ENCODE assay signal across 2 cellular contexts in the genomic region with DNA sequence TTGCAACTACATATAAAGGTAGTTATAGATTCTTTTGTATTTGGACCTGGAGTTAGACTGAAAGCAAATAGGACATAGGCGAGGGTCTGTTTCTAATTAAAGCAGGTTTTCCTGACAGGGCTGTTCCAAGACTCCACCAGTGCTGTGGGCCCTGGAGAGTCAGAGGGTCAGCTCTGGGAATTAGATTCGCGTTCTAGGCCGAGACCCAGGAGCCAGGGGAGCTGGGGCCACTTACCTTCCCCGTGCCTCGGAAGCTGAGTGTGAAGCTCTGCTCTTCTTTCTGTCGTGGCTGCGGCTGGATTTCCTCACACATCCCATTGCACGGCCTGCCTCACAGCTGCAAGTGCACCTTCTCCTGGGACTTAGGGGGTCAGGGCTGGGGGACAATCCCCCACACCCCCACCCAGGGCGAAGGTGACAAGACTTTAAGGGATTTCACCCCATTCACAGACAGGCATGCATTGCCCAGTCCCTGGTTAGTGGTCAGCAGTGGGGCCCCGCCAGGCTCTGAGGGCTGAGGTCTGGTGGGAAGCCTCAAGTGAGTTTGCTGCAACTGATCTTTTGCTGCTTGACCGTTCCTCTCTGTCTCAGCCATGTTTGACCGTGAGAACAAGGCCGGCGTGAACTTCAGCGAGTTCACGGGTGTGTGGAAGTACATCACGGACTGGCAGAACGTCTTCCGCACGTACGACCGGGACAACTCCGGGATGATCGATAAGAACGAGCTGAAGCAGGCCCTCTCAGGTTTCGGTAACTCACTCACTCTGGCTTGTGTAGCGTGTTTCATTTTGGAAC.
TF ChIP-seq lines count a peak whose summit lies in the region.

No MANE protein-coding gene starts in this region.

TF ChIP-seq in SK-N-SH, 30 proteins besides CTCF, POLR2A, EP300 and RAD21 (continued from another document):
- TF ChIP-seq NRF1 (IDR thresholded peaks at IDR 0.05; ENCODE audit: low read depth, low read length) (no peak), SMC3 (IDR thresholded peaks at IDR 0.05; ENCODE audit: low read depth, low read length) (no peak), RXRA (IDR thresholded peaks at IDR 0.05; ENCODE audit: borderline replicate concordance, low read depth) (no peak), RCOR1 (IDR thresholded peaks at IDR 0.05; ENCODE audit: low read length) (no peak)

TF ChIP-seq in SK-N-SH treated with all-trans-retinoic acid at 6 μM for 48 hours, 23 proteins besides CTCF, POLR2A, EP300 and RAD21 (continued from another document):
- no peak for TF ChIP-seq ZNF565 (CRISPR knock-in tag; conservative IDR thresholded peaks at IDR 0.05; ENCODE audit: low read depth)
- no peak for TF ChIP-seq ZC3H10 (CRISPR knock-in tag; IDR thresholded peaks at IDR 0.05)
- TF ChIP-seq CSDC2 (CRISPR knock-in tag; IDR thresholded peaks at IDR 0.05), result no peak
- no peak for TF ChIP-seq TCF4 (CRISPR knock-in tag; IDR thresholded peaks at IDR 0.05; ENCODE audit: borderline replicate concordance)
- no peak for TF ChIP-seq GLIS3 (CRISPR knock-in tag; IDR thresholded peaks at IDR 0.05)
- TF ChIP-seq, protein P1, sequence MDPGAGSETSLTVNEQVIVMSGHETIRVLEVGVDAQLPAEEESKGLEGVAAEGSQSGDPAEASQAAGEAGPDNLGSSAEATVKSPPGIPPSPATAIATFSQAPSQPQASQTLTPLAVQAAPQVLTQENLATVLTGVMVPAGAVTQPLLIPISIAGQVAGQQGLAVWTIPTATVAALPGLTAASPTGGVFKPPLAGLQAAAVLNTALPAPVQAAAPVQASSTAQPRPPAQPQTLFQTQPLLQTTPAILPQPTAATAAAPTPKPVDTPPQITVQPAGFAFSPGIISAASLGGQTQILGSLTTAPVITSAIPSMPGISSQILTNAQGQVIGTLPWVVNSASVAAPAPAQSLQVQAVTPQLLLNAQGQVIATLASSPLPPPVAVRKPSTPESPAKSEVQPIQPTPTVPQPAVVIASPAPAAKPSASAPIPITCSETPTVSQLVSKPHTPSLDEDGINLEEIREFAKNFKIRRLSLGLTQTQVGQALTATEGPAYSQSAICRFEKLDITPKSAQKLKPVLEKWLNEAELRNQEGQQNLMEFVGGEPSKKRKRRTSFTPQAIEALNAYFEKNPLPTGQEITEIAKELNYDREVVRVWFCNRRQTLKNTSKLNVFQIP (CRISPR knock-in tag; IDR thresholded peaks at IDR 0.05; ENCODE audit: borderline replicate concordance, low read depth), result no peak
- TF ChIP-seq, protein P2, sequence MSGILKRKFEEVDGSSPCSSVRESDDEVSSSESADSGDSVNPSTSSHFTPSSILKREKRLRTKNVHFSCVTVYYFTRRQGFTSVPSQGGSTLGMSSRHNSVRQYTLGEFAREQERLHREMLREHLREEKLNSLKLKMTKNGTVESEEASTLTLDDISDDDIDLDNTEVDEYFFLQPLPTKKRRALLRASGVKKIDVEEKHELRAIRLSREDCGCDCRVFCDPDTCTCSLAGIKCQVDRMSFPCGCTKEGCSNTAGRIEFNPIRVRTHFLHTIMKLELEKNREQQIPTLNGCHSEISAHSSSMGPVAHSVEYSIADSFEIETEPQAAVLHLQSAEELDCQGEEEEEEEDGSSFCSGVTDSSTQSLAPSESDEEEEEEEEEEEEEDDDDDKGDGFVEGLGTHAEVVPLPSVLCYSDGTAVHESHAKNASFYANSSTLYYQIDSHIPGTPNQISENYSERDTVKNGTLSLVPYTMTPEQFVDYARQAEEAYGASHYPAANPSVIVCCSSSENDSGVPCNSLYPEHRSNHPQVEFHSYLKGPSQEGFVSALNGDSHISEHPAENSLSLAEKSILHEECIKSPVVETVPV (CRISPR knock-in tag; IDR thresholded peaks at IDR 0.05), result no peak
- TF ChIP-seq ZFP3 (CRISPR knock-in tag; IDR thresholded peaks at IDR 0.05), result no peak
TF ChIP-seq in SK-N-SH treated with all-trans-retinoic acid at 6 μM for 48 hours: peak in this region for 0.
